24 cellular contexts compared by ENCODE assay signal in genomic region chr6:170068496-170068895, GRCh38.
DNase-seq lines count a peak whose midpoint lies in the region; ATAC-seq and TF ChIP-seq lines count a peak whose summit lies in the region.
"Had no signal": no experiment of that assay in that cellular context is flagged by ENCODE, and none has a peak within 500 bp of the region (broad histone marks: within the 10 kb centered on the region; RNA-seq: fewer than 3 reads in every experiment).

No MANE protein-coding gene starts in this region.

- TF ChIP-seq CTCF in Peyer's patch (IDR thresholded peaks at IDR 0.05) = no peak
- no peak for TF ChIP-seq CTCF in chondrocyte (IDR thresholded peaks at IDR 0.05)
- TF ChIP-seq CTCF in mesothelial cell of epicardium (IDR thresholded peaks at IDR 0.05; ENCODE audit: unreplicated experiment) = no peak
- no peak for TF ChIP-seq CTCF in suprapubic skin (IDR thresholded peaks at IDR 0.05)
- TF ChIP-seq CTCF in mammary epithelial cell (conservative IDR thresholded peaks at IDR 0.05 in 1 of 2, IDR thresholded peaks at IDR 0.05 in 1 of 2; ENCODE audit: extremely low read depth in 1 of 2, insufficient read depth in 1 of 2, low read depth in 1 of 2, low read length in 2 of 2) = no peak

- no peaks in the 10 kb centered on the region for H3K27me3 ChIP-seq in Peyer's patch
- H3K27me3 ChIP-seq in suprapubic skin = peaks cover 9% of the 10 kb centered on the region
- no peaks in the 10 kb centered on the region for H3K27me3 ChIP-seq in mammary epithelial cell (ENCODE audit: insufficient read depth, low read length)
- H3K27me3 ChIP-seq: BLaER1, MG63 had no signal

- H3K9me3 ChIP-seq in Peyer's patch = no peaks in the 10 kb centered on the region
- no peaks in the 10 kb centered on the region for H3K9me3 ChIP-seq in suprapubic skin
- no peaks in the 10 kb centered on the region for H3K9me3 ChIP-seq in mammary epithelial cell (replicated peaks; ENCODE audit: insufficient read depth, low read length)
- H3K9me3 ChIP-seq: MG63 had no signal

- dilution Hi-C loops in mammary epithelial cell (cut with HindIII; ENCODE audit: low sequenced_read_pairs) = loop anchor here (5.0 kb wide), 2 partner anchors 44 to 51 kb away; no protein-coding TSS in a partner anchor

- no peak overlapping the region for H3K27ac ChIP-seq in Peyer's patch
- H3K27ac ChIP-seq in suprapubic skin = no peak overlapping the region
- no peak overlapping the region for H3K27ac ChIP-seq in mammary epithelial cell (ENCODE audit: insufficient read depth, low read depth, low read length)
- H3K27ac ChIP-seq: BLaER1, HL-60 had no signal

- no peak overlapping the region for H3K9ac ChIP-seq in mammary epithelial cell (ENCODE audit: insufficient read depth, low read length)
- H3K9ac ChIP-seq: BLaER1 had no signal

- H3K4me1 Mint-ChIP-seq in chondrocyte (ENCODE audit: low read depth) (peaks cover 3% of the 10 kb centered on the region), mesothelial cell of epicardium (peaks cover 9% of the 10 kb centered on the region)

- DNase-seq in Peyer's patch = peak in 2 of 3 donors; percentile 10 to 27
- peak; percentile 56 for DNase-seq in chondrocyte (ENCODE audit: low spot score)
- DNase-seq in mesothelial cell of epicardium (ENCODE audit: low spot score in 2 of 2, unreplicated experiment in 2 of 2) = peak; percentile 5 to 24
- DNase-seq in suprapubic skin (ENCODE audit: low spot score in 2 of 2) = peak; percentile 44 to 57
- DNase-seq in activated CD8-positive, alpha-beta memory T cell treated with anti-CD3 and anti-CD28 coated beads, Interleukin-2, amount 50 U/mL, for 48 hours = no peak
- DNase-seq in activated CD4-positive, alpha-beta T cell treated with anti-CD3 and anti-CD28 coated beads for 1 hour = no peak
- no peak for DNase-seq in mammary epithelial cell
- DNase-seq: COR-L47, DMS 273 treated with DMSO at 0.1 percent for 48 hours, DMS79 treated with DMSO at 0.1 percent for 48 hours, MG63, NCI-H1417 treated with DMSO at 0.1 percent for 48 hours, NCI-H187 treated with DMSO at 0.1 percent for 48 hours, NCI-H2107, NCI-H446 treated with DMSO at 0.1 percent for 48 hours, NCI-H526 treated with DMSO at 0.1 percent for 48 hours, RPMI8226, SIG-M5 had no signal

- no peak overlapping the region for H3K27ac Mint-ChIP-seq in chondrocyte (ENCODE audit: unreplicated experiment)
- H3K27ac Mint-ChIP-seq in mesothelial cell of epicardium = no peak overlapping the region
- H3K27ac Mint-ChIP-seq: CD4-positive, alpha-beta T cell had no signal

- H4K20me1 ChIP-seq in mammary epithelial cell (ENCODE audit: insufficient read depth, low read length) = no peaks in the 10 kb centered on the region
- H4K20me1 ChIP-seq: BLaER1 had no signal

- in situ Hi-C loops in mammary epithelial cell (cut with MboI; ENCODE audit: low sequenced_read_pairs in 2 of 2) = no loop called here

- no peaks in the 10 kb centered on the region for H3K79me2 ChIP-seq in mammary epithelial cell (ENCODE audit: insufficient read depth, low read length)

- H3K27me3 Mint-ChIP-seq in chondrocyte (ENCODE audit: low read depth) (peaks cover 29% of the 10 kb centered on the region), mesothelial cell of epicardium (ENCODE audit: low read depth) (no peaks in the 10 kb centered on the region)

- H3K4me1 ChIP-seq in Peyer's patch (no peaks in the 10 kb centered on the region), suprapubic skin (no peaks in the 10 kb centered on the region), mammary epithelial cell (ENCODE audit: insufficient read depth, low read length) (no peaks in the 10 kb centered on the region)
- H3K4me1 ChIP-seq: BLaER1 had no signal

- no peak for ATAC-seq in HG03354 (IDR thresholded peaks at IDR 0.05; ENCODE audit: poor library complexity, severe bottlenecking, unreplicated experiment)
- ATAC-seq: HepG2, K562 had no signal

- no peak overlapping the region for H2AFZ ChIP-seq in mammary epithelial cell (ENCODE audit: low read depth, low read length)

- H3K9me3 Mint-ChIP-seq in chondrocyte (ENCODE audit: low read depth) (peaks cover 25% of the 10 kb centered on the region), mesothelial cell of epicardium (peaks cover 22% of the 10 kb centered on the region)

- no peak overlapping the region for H3K4me2 ChIP-seq in mammary epithelial cell (ENCODE audit: insufficient read depth, low read depth, low read length)
- H3K4me2 ChIP-seq: BLaER1 had no signal

- no peak overlapping the region for H3K4me3 Mint-ChIP-seq in chondrocyte (ENCODE audit: unreplicated experiment)
- no peak overlapping the region for H3K4me3 Mint-ChIP-seq in mesothelial cell of epicardium
- H3K4me3 Mint-ChIP-seq: CD4-positive, alpha-beta T cell had no signal

- no peak for TF ChIP-seq EP300 in suprapubic skin (IDR thresholded peaks at IDR 0.05)

- no TSS peak for BruUV-seq in mammary epithelial cell (replicated peaks; lab: Mats Ljungman, UMichigan)

- no peak overlapping the region for H3K4me3 ChIP-seq in Peyer's patch
- no peak overlapping the region for H3K4me3 ChIP-seq in suprapubic skin
- H3K4me3 ChIP-seq in mammary epithelial cell (replicated peaks in 1 of 3; ENCODE audit: insufficient read depth in 1 of 3, low read depth in 2 of 3, low read length in 3 of 3) = no peak overlapping the region
- H3K4me3 ChIP-seq: BLaER1, K562, MG63 had no signal

- H3K36me3 ChIP-seq in Peyer's patch (no peaks in the 10 kb centered on the region), suprapubic skin (no peaks in the 10 kb centered on the region), mammary epithelial cell (ENCODE audit: insufficient read depth, low read length) (no peaks in the 10 kb centered on the region)
- H3K36me3 ChIP-seq: BLaER1, MG63 had no signal

- H3K36me3 Mint-ChIP-seq in chondrocyte (ENCODE audit: low read depth) = peaks cover 5% of the 10 kb centered on the region
- no peaks in the 10 kb centered on the region for H3K36me3 Mint-ChIP-seq in mesothelial cell of epicardium

- WGBS in suprapubic skin = 100% methylated on average over 1 of the region's 7 CpGs
- 77% methylated on average over 7 of the region's 7 CpGs for WGBS in mammary epithelial cell (ENCODE audit: low coverage, missing lambda C conversion rate)

- CTCF ChIA-PET in mammary epithelial cell (lab: Charles Lee; ENCODE audit: low non-redundant PET) = no interaction called here

- intact Hi-C loops in mammary epithelial cell (cut with micrococcal nuclease) = no loop called here

- TF ChIP-seq POLR2A in Peyer's patch (IDR thresholded peaks at IDR 0.05) (no peak), suprapubic skin (IDR thresholded peaks at IDR 0.05) (no peak)

Comparison
In these comparisons a context has a peak if more than half of its experiments do, and no peak if none do; other contexts are left out.
1. DNase-seq: peak in Peyer's patch (2 of 3), chondrocyte (single experiment), mesothelial cell of epicardium (2 of 2) and suprapubic skin (2 of 2); none in activated CD8-positive, alpha-beta memory T cell treated with anti-CD3 and anti-CD28 coated beads, Interleukin-2, amount 50 U/mL, for 48 hours (single experiment), activated CD4-positive, alpha-beta T cell treated with anti-CD3 and anti-CD28 coated beads for 1 hour (single experiment) and mammary epithelial cell (single experiment).